ENCODE assay signal across 2 cellular contexts in genomic region chr2:241752253-241752652, GRCh38.
TF ChIP-seq lines count a peak whose summit lies in the region.

No MANE protein-coding gene starts in this region.

TF ChIP-seq in HepG2, 621 proteins besides CTCF, POLR2A, EP300 and RAD21:
- TF ChIP-seq ZSCAN25 (CRISPR knock-in tag; IDR thresholded peaks at IDR 0.05): no peak
- TF ChIP-seq, protein P1, sequence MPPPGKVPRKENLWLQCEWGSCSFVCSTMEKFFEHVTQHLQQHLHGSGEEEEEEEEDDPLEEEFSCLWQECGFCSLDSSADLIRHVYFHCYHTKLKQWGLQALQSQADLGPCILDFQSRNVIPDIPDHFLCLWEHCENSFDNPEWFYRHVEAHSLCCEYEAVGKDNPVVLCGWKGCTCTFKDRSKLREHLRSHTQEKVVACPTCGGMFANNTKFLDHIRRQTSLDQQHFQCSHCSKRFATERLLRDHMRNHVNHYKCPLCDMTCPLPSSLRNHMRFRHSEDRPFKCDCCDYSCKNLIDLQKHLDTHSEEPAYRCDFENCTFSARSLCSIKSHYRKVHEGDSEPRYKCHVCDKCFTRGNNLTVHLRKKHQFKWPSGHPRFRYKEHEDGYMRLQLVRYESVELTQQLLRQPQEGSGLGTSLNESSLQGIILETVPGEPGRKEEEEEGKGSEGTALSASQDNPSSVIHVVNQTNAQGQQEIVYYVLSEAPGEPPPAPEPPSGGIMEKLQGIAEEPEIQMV (CRISPR knock-in tag; IDR thresholded peaks at IDR 0.05; ENCODE audit: low read depth): no peak
- no peak for TF ChIP-seq RXRB (CRISPR knock-in tag; IDR thresholded peaks at IDR 0.05; ENCODE audit: borderline replicate concordance)
- TF ChIP-seq FLYWCH1 (CRISPR knock-in tag; IDR thresholded peaks at IDR 0.05): no peak
- TF ChIP-seq ZNF12 (CRISPR knock-in tag; IDR thresholded peaks at IDR 0.05): peak; percentile 95

TF ChIP-seq in K562, 482 proteins besides CTCF, POLR2A, EP300 and RAD21:
- TF ChIP-seq ZNF12 (CRISPR knock-in tag; IDR thresholded peaks at IDR 0.05): peak; percentile 92
- TF ChIP-seq BCOR (IDR thresholded peaks at IDR 0.05): no peak
